8 cellular contexts compared by ENCODE assay signal in genomic region chr4:76948441-76949292, GRCh38. TPM values are rescaled to one million over a fixed set of nuclear protein-coding genes. Genes with fewer than 3 reads are reported as not detected.
DNase-seq lines count a peak whose midpoint lies in the region; ATAC-seq and TF ChIP-seq lines count a peak whose summit lies in the region.

No MANE protein-coding gene starts in this region.

- H3K4me1 ChIP-seq in BE2C (peaks cover 9% of the 10 kb centered on the region), NT2/D1 (ENCODE audit: insufficient read depth, insufficient read length) (no peaks in the 10 kb centered on the region)

- DNase-seq in BE2C (peak; percentile 88), NT2/D1 (ENCODE audit: low read depth, low spot score) (peak; percentile 40), epidermal melanocyte (ENCODE audit: insufficient read length, low spot score) (peak; percentile 56), mucosa of gallbladder (ENCODE audit: low spot score) (peak; percentile 70)
- peak; percentile 77 for DNase-seq in activated CD8-positive, alpha-beta memory T cell treated with anti-CD3 and anti-CD28 coated beads, Interleukin-2, amount 50 U/mL, for 48 hours
- peak; percentile 59 to 71 for DNase-seq in stimulated activated CD8-positive, alpha-beta memory T cell treated with anti-CD3 and anti-CD28 coated beads, Interleukin-7, amount 100 ng/mL, for 4 hours (ENCODE audit: low read depth in 2 of 2)

- no peak for TF ChIP-seq CTCF in BE2C (IDR thresholded peaks at IDR 0.05; ENCODE audit: low read depth, low read length)

- ATAC-seq in GM19043 (IDR thresholded peaks at IDR 0.05; ENCODE audit: low read depth, unreplicated experiment): peak; percentile 45
- ATAC-seq in HG03280 (IDR thresholded peaks at IDR 0.05; ENCODE audit: unreplicated experiment): peak; percentile 44

- H3K4me3 ChIP-seq in BE2C (ENCODE audit: low read depth, low read length): peak overlapping the region; percentile 90
- H3K4me3 ChIP-seq in NT2/D1 (ENCODE audit: insufficient read length, low read depth): peak overlapping the region; percentile 76

- H3K27me3 ChIP-seq in BE2C (no peaks in the 10 kb centered on the region), NT2/D1 (ENCODE audit: insufficient read depth, insufficient read length) (no peaks in the 10 kb centered on the region)

- H3K9ac ChIP-seq in NT2/D1 (ENCODE audit: insufficient read length, low read depth): peak overlapping the region; percentile 87

- no peaks in the 10 kb centered on the region for H3K9me3 ChIP-seq in BE2C
- no peaks in the 10 kb centered on the region for H3K9me3 ChIP-seq in NT2/D1 (ENCODE audit: insufficient read depth, low read length)

- H3K36me3 ChIP-seq in BE2C (no peaks in the 10 kb centered on the region), NT2/D1 (ENCODE audit: insufficient read depth, insufficient read length, low read length) (peaks cover 33% of the 10 kb centered on the region)

RNA-seq across cellular contexts. Expression of gene SEPTIN11, which starts 0.9 kb away (rescaled TPM):
- 33.9 TPM for polyA plus RNA-seq in BE2C (2012; ENCODE audit: insufficient read depth, insufficient read length, low read depth)
- 64.0 TPM for total RNA-seq in mucosa of gallbladder

RNA-seq across cellular contexts. Expression of gene SOWAHB, which starts 50.7 kb away (rescaled TPM):
- polyA plus RNA-seq in BE2C (2012; ENCODE audit: insufficient read depth, insufficient read length, low read depth): not detected
- total RNA-seq in mucosa of gallbladder: 11.7 TPM

Comparison
In these comparisons a context has a peak if more than half of its experiments do, and no peak if none do; other contexts are left out.
1. Peak in every context shown above with its lines: DNase-seq, ATAC-seq and H3K4me3 ChIP-seq.